In genomic region chr18:79945118-79946042, GRCh38 we compare ENCODE assay signal across 11 cellular contexts. TPM values are rescaled to one million over a fixed set of nuclear protein-coding genes. Genes with fewer than 3 reads are reported as not detected.
DNase-seq lines count a peak whose midpoint lies in the region; ATAC-seq, FAIRE-seq and TF ChIP-seq lines count a peak whose summit lies in the region.
"Had no signal": no experiment of that assay in that cellular context is flagged by ENCODE, and none has a peak within 500 bp of the region (broad histone marks: within the 10 kb centered on the region; RNA-seq: fewer than 3 reads in every experiment).

No MANE protein-coding gene starts in this region.

- peaks cover 20 to 84% (median 56%) of the 10 kb centered on the region in 6 donors for H3K4me1 ChIP-seq in spleen

- H3K27ac Mint-ChIP-seq in T-helper 17 cell, result peak overlapping the region; percentile 72

- no peak for DNase-seq in GM18507 (ENCODE audit: extremely low spot score, insufficient read length, low read depth)
- DNase-seq in T-helper 17 cell, result no peak
- peak; percentile 48 for DNase-seq in left lobe of liver (ENCODE audit: low spot score)
- peak; percentile 68 for DNase-seq in spleen
- DNase-seq in cerebellum (ENCODE audit: low spot score), result no peak
- no peak for DNase-seq in NCI-H1092 (lab: John Stamatoyannopoulos, UW)
- DNase-seq in DMS53 treated with DMSO at 0.1 percent for 48 hours (lab: John Stamatoyannopoulos, UW; ENCODE audit: unreplicated experiment), result no peak
- DNase-seq: activated naive CD4-positive, alpha-beta T cell; DMS53; NCI-H2081 had no signal

- H3K4me3 ChIP-seq in spleen, result no peak overlapping the region

- 72 to 84% (median 81%) methylated on average over 9 to 17 of the region's 17 CpGs for WGBS in spleen, 5 donors

- no peak for TF ChIP-seq POLR2A in spleen (IDR thresholded peaks at IDR 0.05)

- no peak for TF ChIP-seq CTCF in spleen (IDR thresholded peaks at IDR 0.05 in 8 of 11, conservative IDR thresholded peaks at IDR 0.05 in 3 of 11)

- H3K9me3 ChIP-seq in T-helper 17 cell (ENCODE audit: control insufficient read depth, low read length, poor library complexity, severe bottlenecking) (no peaks in the 10 kb centered on the region), spleen (no peaks in the 10 kb centered on the region)

- H3K36me3 ChIP-seq in spleen, result peaks cover 0 to 76% (median 29%) of the 10 kb centered on the region in 6 donors

- H3K4me1 Mint-ChIP-seq in T-helper 17 cell, result peaks cover 39% of the 10 kb centered on the region

- no peaks in the 10 kb centered on the region for H3K27me3 Mint-ChIP-seq in T-helper 17 cell

- peak; percentile 55 for FAIRE-seq in GM18507 (lab: Jason Lieb, UNC)

- no peak overlapping the region for H3K4me3 Mint-ChIP-seq in T-helper 17 cell

- ATAC-seq in T-helper 17 cell (no peak), left lobe of liver (no peak), GM18498 (IDR thresholded peaks at IDR 0.05; ENCODE audit: unreplicated experiment) (no peak)

- no peaks in the 10 kb centered on the region for H3K27me3 ChIP-seq in spleen (replicated peaks in 1 of 7)

- peak overlapping the region in 2 of 8 donors; percentile 4 to 32 for H3K27ac ChIP-seq in spleen

- peaks cover 3% of the 10 kb centered on the region for H3K36me3 Mint-ChIP-seq in T-helper 17 cell (ENCODE audit: low read depth)

- intact Hi-C loops in spleen (cut with DNase I; ENCODE audit: low total_unique reads), result loop anchor here (10.0 kb wide), 1 partner anchor 261 kb away; no protein-coding TSS in a partner anchor

RNA-seq across cellular contexts. Expression of gene SLC66A2, which starts 6.1 kb away (rescaled TPM):
- total RNA-seq in T-helper 17 cell (10 to 100 TPM; 43.6 to 56.9 TPM), left lobe of liver (140 TPM), spleen (10 to 100 TPM; 40.9 to 61.9 (median 51.1) TPM), cerebellum (26.4 TPM)
- 10 to 100 TPM; 28.7 to 53.9 (median 33.4) TPM for polyA plus RNA-seq in spleen

RNA-seq across cellular contexts. Expression of gene HSBP1L1, which starts 19.1 kb away (rescaled TPM):
- total RNA-seq in T-helper 17 cell (10 to 100 TPM; 17.9 to 21.5 TPM), left lobe of liver (20.2 TPM), spleen (10 to 100 TPM; 10.3 to 36.4 (median 20.1) TPM), cerebellum (2.3 TPM)
- polyA plus RNA-seq in spleen, result 10 to 100 TPM; 10.0 to 21.5 (median 15.8) TPM

RNA-seq across cellular contexts. Expression of gene TXNL4A, which starts 43.0 kb away (rescaled TPM):
- 10 to 100 TPM; 75.2 to 77.2 TPM for total RNA-seq in T-helper 17 cell
- 48.3 TPM for total RNA-seq in left lobe of liver
- total RNA-seq in spleen, result 10 to 100 TPM; 20.7 to 76.5 (median 63.9) TPM
- polyA plus RNA-seq in spleen, result 10 to 100 TPM; 75.2 to 98.5 (median 80.9) TPM
- total RNA-seq in cerebellum, result 34.5 TPM

Comparison
In these comparisons a context has a peak if more than half of its experiments do, and no peak if none do; other contexts are left out.
1. DNase-seq: peak in left lobe of liver (single experiment) and spleen (single experiment); none in GM18507 (single experiment), T-helper 17 cell (0 of 3), cerebellum (single experiment), NCI-H1092 (single experiment) and DMS53 treated with DMSO at 0.1 percent for 48 hours (single experiment).